ENCODE assay signal across 9 cellular contexts in genomic region chr5:6711409-6712135, GRCh38. TPM values are rescaled to one million over a fixed set of nuclear protein-coding genes. Genes with fewer than 3 reads are reported as not detected.
DNase-seq lines count a peak whose midpoint lies in the region; ATAC-seq, FAIRE-seq and TF ChIP-seq lines count a peak whose summit lies in the region.
"Had no signal": no experiment of that assay in that cellular context is flagged by ENCODE, and none has a peak within 500 bp of the region (broad histone marks: within the 10 kb centered on the region; RNA-seq: fewer than 3 reads in every experiment).

No MANE protein-coding gene starts in this region.

- ATAC-seq in CD4-positive, alpha-beta T cell (ENCODE audit: poor library complexity): no peak
- ATAC-seq in HG02678 (IDR thresholded peaks at IDR 0.05; ENCODE audit: unreplicated experiment): no peak

- CTCF ChIA-PET in CD4-positive, alpha-beta T cell (lab: Charles Lee): interaction anchor here (0.7 to 1.7 kb wide), 3 partner anchors 34 to 84 kb away, joined by 3 to 5 read pairs (median 5); partner anchors contain the start of genes NSUN2 and SRD5A1

- peak overlapping the region; percentile 95 for H3K4me3 Mint-ChIP-seq in CD4-positive, alpha-beta T cell
- H3K4me3 Mint-ChIP-seq in chondrocyte (ENCODE audit: unreplicated experiment) (peak overlapping the region; percentile 88), nephron (peak overlapping the region; percentile 88 to 93 (median 88))

- no peaks in the 10 kb centered on the region for H3K27me3 ChIP-seq in CD4-positive, alpha-beta T cell (ENCODE audit: control insufficient read depth, insufficient read depth, low read length)

- no peaks in the 10 kb centered on the region for H3K9me3 ChIP-seq in CD4-positive, alpha-beta T cell (ENCODE audit: control insufficient read depth, low read length)

- no peaks in the 10 kb centered on the region for H3K9me3 Mint-ChIP-seq in CD4-positive, alpha-beta T cell
- H3K9me3 Mint-ChIP-seq in chondrocyte (ENCODE audit: low read depth) (no peaks in the 10 kb centered on the region), nephron (no peaks in the 10 kb centered on the region)

- H3K27ac Mint-ChIP-seq in CD4-positive, alpha-beta T cell: peak overlapping the region; percentile 78
- peak overlapping the region; percentile 97 for H3K27ac Mint-ChIP-seq in chondrocyte (ENCODE audit: unreplicated experiment)
- H3K27ac Mint-ChIP-seq in nephron: peak overlapping the region; percentile 88 to 91 (median 90)

- no peak for TF ChIP-seq CTCF in CD4-positive, alpha-beta T cell (IDR thresholded peaks at IDR 0.05)
- TF ChIP-seq CTCF in chondrocyte (IDR thresholded peaks at IDR 0.05) (no peak), nephron (IDR thresholded peaks at IDR 0.05; ENCODE audit: unreplicated experiment in 3 of 3) (no peak)

- peaks cover 20% of the 10 kb centered on the region for H3K36me3 Mint-ChIP-seq in CD4-positive, alpha-beta T cell (ENCODE audit: low read depth)
- H3K36me3 Mint-ChIP-seq in chondrocyte (ENCODE audit: low read depth): no peaks in the 10 kb centered on the region
- H3K36me3 Mint-ChIP-seq in nephron (ENCODE audit: low read depth): no peaks in the 10 kb centered on the region

- no peaks in the 10 kb centered on the region for H3K27me3 Mint-ChIP-seq in CD4-positive, alpha-beta T cell
- H3K27me3 Mint-ChIP-seq in chondrocyte (ENCODE audit: low read depth) (no peaks in the 10 kb centered on the region), nephron (ENCODE audit: low read depth) (peaks cover 5% of the 10 kb centered on the region)

- in situ Hi-C loops in ACHN (cut with HindIII; ENCODE audit: low pct_ligation_motif_present, low pct_unique_long_range_greater_than_20kb, low sequenced_read_pairs): no loop called here

- H3K27ac ChIP-seq in CD4-positive, alpha-beta T cell (ENCODE audit: low read depth, low read length): no peak overlapping the region

- no peak for DNase-seq in CD4-positive, alpha-beta T cell
- DNase-seq in HTR-8/SVneo (ENCODE audit: insufficient read length, low spot score) (no peak), chondrocyte (ENCODE audit: low spot score) (no peak), HT-29 (ENCODE audit: low spot score) (no peak), ACHN (no peak), NCI-H2029 (lab: John Stamatoyannopoulos, UW) (no peak)
- DNase-seq: midbrain had no signal

- intact Hi-C loops in CD4-positive, alpha-beta T cell (cut with DNase I, micrococcal nuclease): loop anchor here in 1 of 2 experiments (5.0 to 10.0 kb wide), 2 partner anchors 1161 to 1217 kb away; no protein-coding TSS in a partner anchor

- peak; percentile 80 for FAIRE-seq in HTR-8/SVneo (lab: Jason Lieb, UNC)

- H3K4me1 Mint-ChIP-seq in CD4-positive, alpha-beta T cell (ENCODE audit: low read depth): peaks cover 28% of the 10 kb centered on the region
- peaks cover 39% of the 10 kb centered on the region for H3K4me1 Mint-ChIP-seq in chondrocyte (ENCODE audit: low read depth)
- H3K4me1 Mint-ChIP-seq in nephron: peaks cover 25% of the 10 kb centered on the region

- POLR2A ChIA-PET in CD4-positive, alpha-beta T cell (lab: Charles Lee): interaction anchor here (1.0 to 2.8 kb wide), 2 partner anchors 18 to 79 kb away, joined by 3 to 32 read pairs; partner anchors contain the start of genes NSUN2 and SRD5A1

RNA-seq across cellular contexts. Expression of gene TENT4A, which starts 1.7 kb away (rescaled TPM):
- 10 to 100 TPM; 49.2 to 51.9 TPM for total RNA-seq in CD4-positive, alpha-beta T cell
- total RNA-seq in chondrocyte: 21.5 to 28.2 TPM (median 21.7 TPM) in 3 replicates
- 31.6 and 36.5 TPM in 2 replicates for total RNA-seq in HT-29 (2014; rRNA removed; shearing (Covaris generic))
